In the genomic region with DNA sequence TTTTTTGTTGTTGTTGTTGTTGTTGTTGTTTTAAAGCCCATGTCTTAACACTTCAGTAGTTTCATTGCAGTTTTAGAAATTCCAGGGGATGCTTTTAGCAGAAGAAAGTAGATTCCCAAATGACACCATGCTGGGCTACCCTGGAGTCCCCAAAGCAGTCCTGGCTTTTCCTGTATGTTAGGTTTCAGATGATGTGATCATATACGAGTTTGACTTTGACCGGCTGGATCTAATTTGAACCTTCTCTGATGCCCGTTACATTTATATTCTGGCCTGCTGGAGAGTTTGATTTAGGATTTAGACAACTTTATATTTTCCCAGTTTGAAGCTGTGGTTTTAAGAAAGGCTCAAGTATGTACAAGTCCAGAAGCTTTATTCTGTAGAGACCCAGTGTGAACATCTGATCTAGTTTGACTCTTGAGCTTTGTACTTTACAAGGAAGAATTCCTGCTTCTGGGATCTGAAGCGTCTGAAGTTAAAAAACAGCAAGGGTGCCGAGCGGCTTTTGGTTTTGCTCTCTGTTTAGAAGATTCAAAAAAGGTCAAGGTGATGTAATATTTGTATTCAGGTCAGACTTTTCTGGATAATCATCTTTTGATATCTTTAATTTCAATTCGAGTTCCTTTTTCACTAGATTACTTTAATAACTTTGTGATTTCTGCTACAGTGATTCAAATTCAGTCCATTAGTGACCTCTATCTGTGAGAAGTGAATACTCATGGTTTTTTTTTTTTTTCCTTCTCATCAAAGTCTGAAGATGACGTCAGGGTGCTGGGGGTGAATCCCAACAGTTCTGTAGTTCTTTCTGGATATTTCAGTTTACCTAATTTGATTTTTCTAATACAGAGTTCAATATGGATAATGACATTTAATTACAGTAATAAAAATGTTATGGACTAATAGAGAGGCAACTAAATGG, we compare ENCODE assay signal across 8 cellular contexts. TPM values are rescaled to one million over a fixed set of nuclear protein-coding genes. Genes with fewer than 3 reads are reported as not detected.
A peak's percentile ranks its signal among the peaks of the same experiment; 100 is the strongest.
DNase-seq lines count a peak whose midpoint lies in the region; TF ChIP-seq lines count a peak whose summit lies in the region.

No MANE protein-coding gene starts in this region.

- DNase-seq in NCI-H146 (lab: John Stamatoyannopoulos, UW) (peak; percentile 22), NCI-H146 treated with DMSO at 0.1 percent for 48 hours (lab: John Stamatoyannopoulos, UW; ENCODE audit: unreplicated experiment) (no peak), adipocyte (ENCODE audit: low read depth) (peak; percentile 89), transverse colon (no peak), immature natural killer cell (no peak), NCI-H2029 treated with DMSO at 0.1 percent for 48 hours (lab: John Stamatoyannopoulos, UW) (no peak)
- DNase-seq in central memory CD4-positive, alpha-beta T cell = no peak

- H3K4me1 ChIP-seq in adipocyte (ENCODE audit: control insufficient read depth, insufficient read depth, low read length) (peaks cover 33% of the 10 kb centered on the region), iPS-20b (ENCODE audit: insufficient read depth, low read length) (peaks cover 38% of the 10 kb centered on the region), transverse colon (peaks cover 0 to 15% (median 8%) of the 10 kb centered on the region in 4 donors)

- H3K9me3 ChIP-seq in adipocyte (ENCODE audit: control insufficient read depth, low read length) = no peaks in the 10 kb centered on the region
- H3K9me3 ChIP-seq in iPS-20b (ENCODE audit: insufficient read depth, low read depth, low read length) = no peaks in the 10 kb centered on the region
- no peaks in the 10 kb centered on the region for H3K9me3 ChIP-seq in transverse colon

- H3K36me3 Mint-ChIP-seq in immature natural killer cell = peaks cover 0 to 3% (median 0%) of the 10 kb centered on the region in 3 donors

- in situ Hi-C loops in transverse colon (cut with MboI; ENCODE audit: low pct_ligation_motif_present in 1 of 4, low pct_unique_long_range_greater_than_20kb in 1 of 4, low sequenced_read_pairs in 3 of 4) = no loop called here

- H3K9ac ChIP-seq in adipocyte (ENCODE audit: low read length) (peak overlapping the region; percentile 92), iPS-20b (ENCODE audit: low read depth, low read length) (no peak overlapping the region)

- H3K4me3 Mint-ChIP-seq in immature natural killer cell = no peak overlapping the region

- peaks cover 11 to 34% (median 17%) of the 10 kb centered on the region in 3 donors for H3K27me3 Mint-ChIP-seq in immature natural killer cell (ENCODE audit: low read depth in 3 of 3)

- 20 to 40% methylated on average over 8 of the region's 8 CpGs for WGBS in transverse colon (ENCODE audit: low coverage in 1 of 2), 2 donors

- H3K4me3 ChIP-seq in adipocyte (ENCODE audit: low read length) (peak overlapping the region; percentile 91), iPS-20b (ENCODE audit: low read length) (peak overlapping the region; percentile 86), transverse colon (no peak overlapping the region)

- no peaks in the 10 kb centered on the region for H3K27me3 ChIP-seq in adipocyte (replicated peaks; ENCODE audit: control insufficient read depth, insufficient read depth, low read length)
- H3K27me3 ChIP-seq in iPS-20b (ENCODE audit: insufficient read depth, low read length) = peaks cover 44% of the 10 kb centered on the region
- peaks cover 45% of the 10 kb centered on the region for H3K27me3 ChIP-seq in transverse colon

- intact Hi-C loops in transverse colon (cut with DNase I; ENCODE audit: low total_unique reads) = no loop called here

- no peak overlapping the region for H3K27ac Mint-ChIP-seq in immature natural killer cell

- peak in 4 of 5 experiments; percentile 18 to 29 (median 27) for TF ChIP-seq CTCF in transverse colon (IDR thresholded peaks at IDR 0.05)

- H3K36me3 ChIP-seq in adipocyte (ENCODE audit: control insufficient read depth, insufficient read depth, low read length, severe bottlenecking) (no peaks in the 10 kb centered on the region), iPS-20b (ENCODE audit: insufficient read depth, low read depth, low read length) (no peaks in the 10 kb centered on the region), transverse colon (no peaks in the 10 kb centered on the region)

- H3K4me1 Mint-ChIP-seq in immature natural killer cell = peaks cover 20 to 30% of the 10 kb centered on the region in 2 donors

- H3K9me3 Mint-ChIP-seq in immature natural killer cell = peaks cover 0 to 5% (median 0%) of the 10 kb centered on the region in 6 donors

- no peak overlapping the region for H3K27ac ChIP-seq in iPS-20b (ENCODE audit: low read length)
- peak overlapping the region in 1 of 4 donors; percentile 0 for H3K27ac ChIP-seq in transverse colon

- TF ChIP-seq EP300 in transverse colon (IDR thresholded peaks at IDR 0.05; ENCODE audit: low read depth) = no peak

- TF ChIP-seq POLR2A in transverse colon (IDR thresholded peaks at IDR 0.05) = no peak

RNA-seq across cellular contexts. Expression of a gene that starts 6.2 kb away (rescaled TPM):
- 1 to 10 TPM; 3.4 to 7.0 (median 4.0) TPM for total RNA-seq in transverse colon
- polyA plus RNA-seq in immature natural killer cell = not detected

Comparison
In these comparisons a context has a peak if more than half of its experiments do, and no peak if none do; other contexts are left out.
1. DNase-seq: peak in NCI-H146 (single experiment) and adipocyte (single experiment); none in NCI-H146 treated with DMSO at 0.1 percent for 48 hours (single experiment), transverse colon (single experiment), central memory CD4-positive, alpha-beta T cell (single experiment), immature natural killer cell (0 of 3) and NCI-H2029 treated with DMSO at 0.1 percent for 48 hours (single experiment).
2. H3K4me3 ChIP-seq: peak in adipocyte (single experiment) and iPS-20b (single experiment); none in transverse colon (0 of 4).